ENCODE assay signal across 8 cellular contexts in genomic region chr1:202589190-202589680, GRCh38.
DNase-seq lines count a peak whose midpoint lies in the region; ATAC-seq, FAIRE-seq and TF ChIP-seq lines count a peak whose summit lies in the region.

No MANE protein-coding gene starts in this region.

- ATAC-seq in left lobe of liver = peak; percentile 76
- no peak for ATAC-seq in GM21360 (IDR thresholded peaks at IDR 0.05; ENCODE audit: unreplicated experiment)
- no peak for ATAC-seq in activated CD8-positive, alpha-beta T cell treated with anti-CD3 and anti-CD28 coated beads, Interleukin-2, amount 10 ng/mL, durations not matched to agents 7 days and 5 days
- no peak for ATAC-seq in naive thymus-derived CD4-positive, alpha-beta T cell

- H3K4me1 ChIP-seq in tibial nerve = peaks cover 0 to 73% (median 43%) of the 10 kb centered on the region in 4 donors
- H3K4me1 ChIP-seq in naive thymus-derived CD4-positive, alpha-beta T cell (ENCODE audit: control insufficient read depth in 2 of 2, insufficient read depth in 2 of 2, low read length in 2 of 2) = no peaks in the 10 kb centered on the region

- DNase-seq in HS-27A (ENCODE audit: low read depth) (peak; percentile 96), bronchial epithelial cell (ENCODE audit: low read depth) (peak; percentile 100), left lobe of liver (ENCODE audit: low spot score) (peak; percentile 62), tibial nerve (ENCODE audit: low spot score in 2 of 2) (peak; percentile 73 to 83), activated gamma-delta T cell treated with Interleukin-2 at 50 U/mL for 16 hours (no peak)
- DNase-seq in activated CD8-positive, alpha-beta T cell treated with anti-CD3 and anti-CD28 coated beads, Interleukin-2, amount 10 ng/mL, durations not matched to agents 7 days and 5 days = no peak
- no peak for DNase-seq in naive thymus-derived CD4-positive, alpha-beta T cell

- WGBS in tibial nerve, 2 donors = 14 to 17% methylated on average over 5 to 6 of the region's 6 CpGs

- H3K27ac ChIP-seq in tibial nerve = peak overlapping the region; percentile 51 to 85 (median 78)
- H3K27ac ChIP-seq in naive thymus-derived CD4-positive, alpha-beta T cell (ENCODE audit: low read depth, low read length) = no peak overlapping the region

- no peak overlapping the region for H3K4me3 Mint-ChIP-seq in activated CD8-positive, alpha-beta T cell treated with anti-CD3 and anti-CD28 coated beads, Interleukin-2, amount 10 ng/mL, durations not matched to agents 7 days and 5 days
- H3K4me3 Mint-ChIP-seq in naive thymus-derived CD4-positive, alpha-beta T cell = no peak overlapping the region

- POLR2A ChIA-PET in activated CD8-positive, alpha-beta T cell treated with anti-CD3 and anti-CD28 coated beads, Interleukin-2, amount 10 ng/mL, durations not matched to agents 7 days and 5 days (lab: Charles Lee) = no interaction called here
- POLR2A ChIA-PET in naive thymus-derived CD4-positive, alpha-beta T cell (lab: Charles Lee) = no interaction called here

- no peaks in the 10 kb centered on the region for H3K36me3 ChIP-seq in bronchial epithelial cell (ENCODE audit: control insufficient read depth, insufficient read depth, low read length)
- H3K36me3 ChIP-seq in tibial nerve = peaks cover 0 to 18% (median 0%) of the 10 kb centered on the region in 3 donors
- peaks cover 0 to 3% (median 0%) of the 10 kb centered on the region in 3 experiments for H3K36me3 ChIP-seq in naive thymus-derived CD4-positive, alpha-beta T cell (ENCODE audit: control insufficient read depth in 2 of 3, insufficient read depth in 3 of 3, low read length in 3 of 3)

- H3K4me3 ChIP-seq in bronchial epithelial cell (ENCODE audit: low read depth, low read length) = no peak overlapping the region
- no peak overlapping the region for H3K4me3 ChIP-seq in tibial nerve
- H3K4me3 ChIP-seq in naive thymus-derived CD4-positive, alpha-beta T cell (ENCODE audit: low read length) = no peak overlapping the region

- intact Hi-C loops in naive thymus-derived CD4-positive, alpha-beta T cell (cut with micrococcal nuclease) = no loop called here

- H3K27me3 Mint-ChIP-seq in activated CD8-positive, alpha-beta T cell treated with anti-CD3 and anti-CD28 coated beads, Interleukin-2, amount 10 ng/mL, durations not matched to agents 7 days and 5 days (ENCODE audit: low read depth) = no peaks in the 10 kb centered on the region
- H3K27me3 Mint-ChIP-seq in naive thymus-derived CD4-positive, alpha-beta T cell = no peaks in the 10 kb centered on the region

- no peak for TF ChIP-seq POLR2A in tibial nerve (IDR thresholded peaks at IDR 0.05)

- peak; percentile 47 for FAIRE-seq in bronchial epithelial cell (lab: Jason Lieb, UNC)

- no peak overlapping the region for H3K27ac Mint-ChIP-seq in activated CD8-positive, alpha-beta T cell treated with anti-CD3 and anti-CD28 coated beads, Interleukin-2, amount 10 ng/mL, durations not matched to agents 7 days and 5 days
- no peak overlapping the region for H3K27ac Mint-ChIP-seq in naive thymus-derived CD4-positive, alpha-beta T cell

- CTCF ChIA-PET in activated CD8-positive, alpha-beta T cell treated with anti-CD3 and anti-CD28 coated beads, Interleukin-2, amount 10 ng/mL, durations not matched to agents 7 days and 5 days (lab: Charles Lee) = interaction anchor here (1.1 kb wide), 1 partner anchor 11 kb away, joined by 3 read pairs; no protein-coding TSS in a partner anchor
- CTCF ChIA-PET in naive thymus-derived CD4-positive, alpha-beta T cell (lab: Charles Lee) = no interaction called here

- H3K27me3 ChIP-seq in bronchial epithelial cell (ENCODE audit: control insufficient read depth, insufficient read depth, low read length) (no peaks in the 10 kb centered on the region), tibial nerve (no peaks in the 10 kb centered on the region)
- no peaks in the 10 kb centered on the region for H3K27me3 ChIP-seq in naive thymus-derived CD4-positive, alpha-beta T cell (ENCODE audit: control insufficient read depth in 2 of 2, insufficient read depth in 2 of 2, low read length in 2 of 2)

- no peaks in the 10 kb centered on the region for H3K9me3 ChIP-seq in tibial nerve
- H3K9me3 ChIP-seq in naive thymus-derived CD4-positive, alpha-beta T cell (ENCODE audit: control insufficient read depth in 2 of 3, low read length in 3 of 3) = no peaks in the 10 kb centered on the region

- no peaks in the 10 kb centered on the region for H3K36me3 Mint-ChIP-seq in activated CD8-positive, alpha-beta T cell treated with anti-CD3 and anti-CD28 coated beads, Interleukin-2, amount 10 ng/mL, durations not matched to agents 7 days and 5 days (ENCODE audit: low read depth)
- peaks cover 0 to 24% (median 7%) of the 10 kb centered on the region in 5 donors for H3K36me3 Mint-ChIP-seq in naive thymus-derived CD4-positive, alpha-beta T cell

- TF ChIP-seq CTCF in bronchial epithelial cell (IDR thresholded peaks at IDR 0.05; ENCODE audit: insufficient read depth, low read length, severe bottlenecking) (no peak), tibial nerve (IDR thresholded peaks at IDR 0.05) (peak in 2 of 5 experiments; percentile 18 to 35)

- no peaks in the 10 kb centered on the region for H3K9me3 Mint-ChIP-seq in activated CD8-positive, alpha-beta T cell treated with anti-CD3 and anti-CD28 coated beads, Interleukin-2, amount 10 ng/mL, durations not matched to agents 7 days and 5 days (ENCODE audit: insufficient read depth)
- H3K9me3 Mint-ChIP-seq in naive thymus-derived CD4-positive, alpha-beta T cell = peaks cover 0 to 2% (median 0%) of the 10 kb centered on the region in 11 donors

- peak; percentile 60 to 92 for TF ChIP-seq EP300 in tibial nerve (IDR thresholded peaks at IDR 0.05)

- H3K4me1 Mint-ChIP-seq in activated CD8-positive, alpha-beta T cell treated with anti-CD3 and anti-CD28 coated beads, Interleukin-2, amount 10 ng/mL, durations not matched to agents 7 days and 5 days (ENCODE audit: low read depth) = peaks cover 15% of the 10 kb centered on the region
- H3K4me1 Mint-ChIP-seq in naive thymus-derived CD4-positive, alpha-beta T cell = peaks cover 0 to 10% (median 0%) of the 10 kb centered on the region in 7 donors

Comparison
In these comparisons a context has a peak if more than half of its experiments do, and no peak if none do; other contexts are left out.
1. DNase-seq: peak in HS-27A (single experiment), bronchial epithelial cell (single experiment), left lobe of liver (single experiment) and tibial nerve (2 of 2); none in activated gamma-delta T cell treated with Interleukin-2 at 50 U/mL for 16 hours (single experiment), activated CD8-positive, alpha-beta T cell treated with anti-CD3 and anti-CD28 coated beads, Interleukin-2, amount 10 ng/mL, durations not matched to agents 7 days and 5 days (single experiment) and naive thymus-derived CD4-positive, alpha-beta T cell (0 of 9).